8 cellular contexts compared by ENCODE assay signal in genomic region chr1:153774780-153775431, GRCh38. TPM values are rescaled to one million over a fixed set of nuclear protein-coding genes. Genes with fewer than 3 reads are reported as not detected.
DNase-seq lines count a peak whose midpoint lies in the region; ATAC-seq lines count a peak whose summit lies in the region.

SLC27A3 (plus strand) TSS chr1:153775407; CDS start chr1:153775498, 91 bp downstream.

- no peaks in the 10 kb centered on the region for H3K9me3 Mint-ChIP-seq in activated T-cell treated with anti-CD3 and anti-CD28 coated beads, Interleukin-2, amount 50 U/mL, for 24 hours
- no peaks in the 10 kb centered on the region for H3K9me3 Mint-ChIP-seq in stimulated activated naive B cell treated with anti-CD40 and anti-IgM and Interleukin-4, amounts not matched to agents 10 μg/mL and 1 μg/mL and 100 μg/mL, for 72 hours

- no peak within 1 kb of the TSS for H3K27ac Mint-ChIP-seq in activated T-cell treated with anti-CD3 and anti-CD28 coated beads, Interleukin-2, amount 50 U/mL, for 24 hours
- H3K27ac Mint-ChIP-seq in stimulated activated naive B cell treated with anti-CD40 and anti-IgM and Interleukin-4, amounts not matched to agents 10 μg/mL and 1 μg/mL and 100 μg/mL, for 72 hours, result peak within 1 kb of the TSS; percentile 84

- peak within 1 kb of the TSS; percentile 75 for H3K4me3 Mint-ChIP-seq in activated T-cell treated with anti-CD3 and anti-CD28 coated beads, Interleukin-2, amount 50 U/mL, for 24 hours
- H3K4me3 Mint-ChIP-seq in stimulated activated naive B cell treated with anti-CD40 and anti-IgM and Interleukin-4, amounts not matched to agents 10 μg/mL and 1 μg/mL and 100 μg/mL, for 72 hours, result peak within 1 kb of the TSS; percentile 82 to 86

- ATAC-seq in HG03342 (IDR thresholded peaks at IDR 0.05; ENCODE audit: unreplicated experiment) (peak; percentile 21), left lobe of liver (peak; percentile 73)
- peak; percentile 30 to 36 for ATAC-seq in stimulated activated naive B cell treated with anti-CD40 and anti-IgM and Interleukin-4, amounts not matched to agents 10 μg/mL and 1 μg/mL and 100 μg/mL, for 72 hours (replicated peaks)

- DNase-seq in activated T-cell treated with anti-CD3 and anti-CD28 coated beads, Interleukin-2, amount 50 U/mL, for 24 hours, result no peak
- DNase-seq in activated T-cell treated with anti-CD3 and anti-CD28 coated beads, Interleukin-2, amount 50 U/mL, for 1 hour, result no peak
- DNase-seq in RPMI7951 (ENCODE audit: low read depth) (peak; percentile 44), dermis microvascular lymphatic vessel endothelial cell (ENCODE audit: low read depth in 2 of 2) (peak in 1 of 2 donors; percentile 35), left lobe of liver (ENCODE audit: low spot score) (peak; percentile 88), HUDEP-2 (lab: John Stamatoyannopoulos, UW; ENCODE audit: unreplicated experiment in 76 of 76) (no peak)
- DNase-seq in stimulated activated naive B cell treated with anti-CD40 and anti-IgM and Interleukin-4, amounts not matched to agents 10 μg/mL and 1 μg/mL and 100 μg/mL, for 72 hours, result no peak

- H3K27me3 Mint-ChIP-seq in activated T-cell treated with anti-CD3 and anti-CD28 coated beads, Interleukin-2, amount 50 U/mL, for 24 hours, result no peaks in the 10 kb centered on the region
- no peaks in the 10 kb centered on the region for H3K27me3 Mint-ChIP-seq in stimulated activated naive B cell treated with anti-CD40 and anti-IgM and Interleukin-4, amounts not matched to agents 10 μg/mL and 1 μg/mL and 100 μg/mL, for 72 hours

- H3K36me3 Mint-ChIP-seq in activated T-cell treated with anti-CD3 and anti-CD28 coated beads, Interleukin-2, amount 50 U/mL, for 24 hours (ENCODE audit: low read depth), result peaks cover 39% of the 10 kb centered on the region
- peaks cover 45 to 63% of the 10 kb centered on the region in 2 donors for H3K36me3 Mint-ChIP-seq in stimulated activated naive B cell treated with anti-CD40 and anti-IgM and Interleukin-4, amounts not matched to agents 10 μg/mL and 1 μg/mL and 100 μg/mL, for 72 hours

- peaks cover 28% of the 10 kb centered on the region for H3K4me1 Mint-ChIP-seq in activated T-cell treated with anti-CD3 and anti-CD28 coated beads, Interleukin-2, amount 50 U/mL, for 24 hours (ENCODE audit: low read depth)
- H3K4me1 Mint-ChIP-seq in stimulated activated naive B cell treated with anti-CD40 and anti-IgM and Interleukin-4, amounts not matched to agents 10 μg/mL and 1 μg/mL and 100 μg/mL, for 72 hours, result peaks cover 41 to 71% of the 10 kb centered on the region in 2 donors

RNA-seq across cellular contexts. Expression of gene SLC27A3, which starts in this region (rescaled TPM):
- 7.4 and 7.5 TPM in 2 replicates for total RNA-seq in RPMI7951 (2014; rRNA removed; shearing (Covaris generic))
- total RNA-seq in dermis microvascular lymphatic vessel endothelial cell, result 30.4 and 56.1 TPM in 2 replicates
- total RNA-seq in left lobe of liver, result 60.7 TPM

Comparison
In these comparisons a context has a peak if more than half of its experiments do, and no peak if none do; other contexts are left out.
1. DNase-seq: peak in RPMI7951 (single experiment) and left lobe of liver (single experiment); none in activated T-cell treated with anti-CD3 and anti-CD28 coated beads, Interleukin-2, amount 50 U/mL, for 24 hours (single experiment), activated T-cell treated with anti-CD3 and anti-CD28 coated beads, Interleukin-2, amount 50 U/mL, for 1 hour (single experiment), stimulated activated naive B cell treated with anti-CD40 and anti-IgM and Interleukin-4, amounts not matched to agents 10 μg/mL and 1 μg/mL and 100 μg/mL, for 72 hours (single experiment) and HUDEP-2 (0 of 76).
2. ATAC-seq: peak in every context shown above with its lines; median percentile 73 in left lobe of liver; 33 in stimulated activated naive B cell treated with anti-CD40 and anti-IgM and Interleukin-4, amounts not matched to agents 10 μg/mL and 1 μg/mL and 100 μg/mL, for 72 hours; 21 in HG03342.